10 cellular contexts compared by ENCODE assay signal in genomic region chr9:29212590-29213373, GRCh38. TPM values are rescaled to one million over a fixed set of nuclear protein-coding genes. Genes with fewer than 3 reads are reported as not detected.
DNase-seq lines count a peak whose midpoint lies in the region; ATAC-seq and TF ChIP-seq lines count a peak whose summit lies in the region.
"Had no signal": no experiment of that assay in that cellular context is flagged by ENCODE, and none has a peak within 500 bp of the region (broad histone marks: within the 10 kb centered on the region; RNA-seq: fewer than 3 reads in every experiment).

No MANE protein-coding gene starts in this region.

- H2BK15ac ChIP-seq in neuronal stem cell (ENCODE audit: low read length), result no peak overlapping the region

- H3K4me2 ChIP-seq in neuronal stem cell (ENCODE audit: insufficient read depth, low read length, poor library complexity, severe bottlenecking), result peak overlapping the region; percentile 99

- H3K4me1 ChIP-seq in endodermal cell (ENCODE audit: control insufficient read depth, insufficient read depth, low read length) (no peaks in the 10 kb centered on the region), neuronal stem cell (ENCODE audit: control insufficient read depth in 2 of 2, insufficient read depth in 1 of 2, low read depth in 1 of 2, low read length in 2 of 2) (peaks cover 4 to 7% of the 10 kb centered on the region in 2 donors)

- peaks cover 60% of the 10 kb centered on the region for H3K27me3 Mint-ChIP-seq in endodermal cell (ENCODE audit: insufficient read depth)

- H3K4ac ChIP-seq in neuronal stem cell (ENCODE audit: low read length), result no peak overlapping the region

- peak overlapping the region; percentile 90 for H3K18ac ChIP-seq in neuronal stem cell (ENCODE audit: low read length)

- no peaks in the 10 kb centered on the region for H3K36me3 Mint-ChIP-seq in endodermal cell (ENCODE audit: low read depth)

- H2AK5ac ChIP-seq in neuronal stem cell (ENCODE audit: low read depth, low read length), result no peak overlapping the region

- WGBS in endodermal cell (ENCODE audit: insufficient coverage in 1 of 2, insufficient read length in 1 of 2), 2 experiments, result 0% methylated on average over 16 to 33 of the region's 33 CpGs
- no CpG with 5 or more reads among the region's 33 CpGs for WGBS in neuronal stem cell (ENCODE audit: extremely low coverage in 2 of 2, insufficient read length in 2 of 2, insufficient replicate concordance in 1 of 2), 2 donors

- H3K9ac ChIP-seq in endodermal cell (ENCODE audit: extremely low read depth, low read length, poor library complexity, severe bottlenecking), result no peak overlapping the region
- H3K9ac ChIP-seq in neuronal stem cell (ENCODE audit: low read depth, low read length, poor library complexity), result no peak overlapping the region

- peak overlapping the region; percentile 18 for H2BK120ac ChIP-seq in neuronal stem cell (ENCODE audit: low read depth, low read length)

- H3K79me1 ChIP-seq in neuronal stem cell (ENCODE audit: low read depth, low read length), result no peaks in the 10 kb centered on the region

- no peaks in the 10 kb centered on the region for H3K9me3 Mint-ChIP-seq in endodermal cell

- H4K91ac ChIP-seq in neuronal stem cell (ENCODE audit: low read depth, low read length, poor library complexity), result no peak overlapping the region

- no peak overlapping the region for H2BK5ac ChIP-seq in neuronal stem cell (ENCODE audit: low read length)

- H3K23ac ChIP-seq in neuronal stem cell (ENCODE audit: low read depth, low read length, poor library complexity), result peak overlapping the region; percentile 65

- no peak for ATAC-seq in GM21529 (IDR thresholded peaks at IDR 0.05; ENCODE audit: unreplicated experiment)

- H2AFZ ChIP-seq in neuronal stem cell (ENCODE audit: low read length), result peak overlapping the region; percentile 98

- no peaks in the 10 kb centered on the region for H3K9me3 ChIP-seq in endodermal cell (ENCODE audit: control insufficient read depth, low read length)
- H3K9me3 ChIP-seq in neuronal stem cell (replicated peaks in 1 of 2; ENCODE audit: control insufficient read depth in 2 of 2, insufficient read depth in 1 of 2, low read depth in 1 of 2, low read length in 2 of 2), result no peaks in the 10 kb centered on the region

- H3K27ac Mint-ChIP-seq in endodermal cell, result peak overlapping the region; percentile 88

- DNase-seq in NCI-H524 (lab: John Stamatoyannopoulos, UW), result peak; percentile 46 to 78
- DNase-seq in NCI-H524 treated with DMSO at 0.1 percent for 48 hours (lab: John Stamatoyannopoulos, UW), result no peak
- peak; percentile 45 for DNase-seq in NCI-H446 treated with DMSO at 0.1 percent for 48 hours (lab: John Stamatoyannopoulos, UW)
- DNase-seq in endodermal cell, result peak; percentile 78
- DNase-seq in neuronal stem cell (ENCODE audit: low spot score), result peak; percentile 24
- no peak for DNase-seq in cortex of kidney (lab: John Stamatoyannopoulos, UW)
- DNase-seq in stimulated activated CD4-positive, alpha-beta T cell treated with anti-CD3 and anti-CD28 coated beads, Interleukin-15, amount 100 ng/mL, for 24 hours, result no peak

- no peak overlapping the region for H3K14ac ChIP-seq in neuronal stem cell (ENCODE audit: low read length)

- peaks cover 58% of the 10 kb centered on the region for H3K27me3 ChIP-seq in endodermal cell (ENCODE audit: control insufficient read depth, insufficient read depth, low read length, poor library complexity, severe bottlenecking)
- peaks cover 0 to 35% (median 34%) of the 10 kb centered on the region in 3 experiments for H3K27me3 ChIP-seq in neuronal stem cell (ENCODE audit: control insufficient read depth in 3 of 3, insufficient read depth in 3 of 3, low read depth in 1 of 3, low read length in 3 of 3)

- peak overlapping the region; percentile 86 for H3K4me3 ChIP-seq in endodermal cell (ENCODE audit: low read length)
- H3K4me3 ChIP-seq in neuronal stem cell (ENCODE audit: low read length in 2 of 2), result peak overlapping the region; percentile 65 to 86

- no peak overlapping the region for H2BK12ac ChIP-seq in neuronal stem cell (ENCODE audit: low read length)

- H3K36me3 ChIP-seq in endodermal cell (ENCODE audit: control insufficient read depth, insufficient read depth, low read length) (no peaks in the 10 kb centered on the region), neuronal stem cell (replicated peaks in 1 of 2; ENCODE audit: control insufficient read depth in 2 of 2, insufficient read depth in 2 of 2, low read length in 2 of 2) (no peaks in the 10 kb centered on the region)

- peaks cover 15% of the 10 kb centered on the region for H3K4me1 Mint-ChIP-seq in endodermal cell

- no peak for TF ChIP-seq CTCF in endodermal cell (conservative IDR thresholded peaks at IDR 0.05)

- H3K27ac ChIP-seq in endodermal cell (ENCODE audit: low read depth, low read length) (no peak overlapping the region), neuronal stem cell (replicated peaks; ENCODE audit: low read length) (no peak overlapping the region)
- H3K27ac ChIP-seq: C4-2B had no signal

- no peak overlapping the region for H4K8ac ChIP-seq in neuronal stem cell (ENCODE audit: low read depth, low read length)

- H3K4me3 Mint-ChIP-seq in endodermal cell, result peak overlapping the region; percentile 75

RNA-seq across cellular contexts. Expression of gene LINGO2, which starts 0.6 kb away (rescaled TPM):
- total RNA-seq in endodermal cell, result 1 to 10 TPM; 7.1 to 7.4 TPM
- 0.85 TPM for polyA plus RNA-seq in endodermal cell (2013, experiment 1 of 2)
- polyA plus RNA-seq in endodermal cell (2013, experiment 2 of 2), result 1.1 TPM
- polyA plus RNA-seq in neuronal stem cell (2013, experiment 1 of 2), result 0.38 TPM
- 0.35 TPM for polyA plus RNA-seq in neuronal stem cell (2013, experiment 2 of 2)
- total RNA-seq: liver had no signal
- polyA plus RNA-seq: liver had no signal

Comparison
In these comparisons a context has a peak if more than half of its experiments do, and no peak if none do; other contexts are left out.
1. DNase-seq: peak in NCI-H524 (2 of 2), NCI-H446 treated with DMSO at 0.1 percent for 48 hours (single experiment), endodermal cell (single experiment) and neuronal stem cell (single experiment); none in NCI-H524 treated with DMSO at 0.1 percent for 48 hours (single experiment), cortex of kidney (single experiment) and stimulated activated CD4-positive, alpha-beta T cell treated with anti-CD3 and anti-CD28 coated beads, Interleukin-15, amount 100 ng/mL, for 24 hours (single experiment).